ENCODE assay signal across 10 cellular contexts in the genomic region with DNA sequence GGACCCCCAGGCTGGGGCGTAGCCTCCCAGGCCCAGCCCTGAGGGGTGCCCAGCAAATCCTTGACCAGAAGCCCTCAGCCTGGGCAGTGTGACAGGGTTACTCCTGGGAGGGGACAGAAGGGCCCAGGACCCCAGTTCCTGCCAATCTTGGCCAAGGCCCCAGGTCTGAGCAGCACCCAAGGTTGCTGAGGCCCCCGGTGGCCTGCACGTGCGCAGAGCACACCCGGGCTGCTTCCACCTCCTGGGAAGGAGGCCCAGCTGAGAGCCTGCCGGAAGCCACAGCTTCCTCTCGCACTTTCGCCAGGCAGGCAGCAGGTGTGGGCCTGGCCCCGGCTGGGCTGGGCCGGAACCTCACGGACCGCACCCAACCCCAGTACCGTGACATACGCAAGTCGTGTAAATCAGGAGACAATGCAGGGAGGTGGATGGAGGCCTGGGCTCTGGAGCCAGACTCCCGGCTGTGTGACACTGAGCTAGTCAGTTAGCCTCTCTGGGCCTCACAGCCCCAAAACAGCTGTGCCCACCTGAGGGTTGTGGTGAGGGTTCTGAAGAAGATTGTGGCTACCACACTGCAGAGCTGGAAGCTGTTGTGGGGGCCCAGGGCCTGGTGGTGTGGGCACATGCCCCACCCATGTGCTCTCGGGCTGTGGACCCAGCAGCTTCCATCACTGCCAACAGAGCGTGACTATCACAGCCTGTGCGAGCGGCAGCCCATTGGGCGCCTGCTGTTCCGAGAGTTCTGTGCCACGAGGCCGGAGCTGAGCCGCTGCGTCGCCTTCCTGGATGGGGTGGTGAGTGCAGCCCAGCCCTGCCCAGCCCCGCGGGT. TPM values are rescaled to one million over a fixed set of nuclear protein-coding genes. Genes with fewer than 3 reads are reported as not detected.
DNase-seq lines count a peak whose midpoint lies in the region; ATAC-seq, FAIRE-seq and TF ChIP-seq lines count a peak whose summit lies in the region.
"Had no signal": no experiment of that assay in that cellular context is flagged by ENCODE, and none has a peak within 500 bp of the region (broad histone marks: within the 10 kb centered on the region; RNA-seq: fewer than 3 reads in every experiment).

No MANE protein-coding gene starts in this region.

- TF ChIP-seq CTCF in BE2C (IDR thresholded peaks at IDR 0.05; ENCODE audit: low read depth, low read length) = no peak
- no peak for TF ChIP-seq CTCF in kidney (IDR thresholded peaks at IDR 0.05; ENCODE audit: borderline replicate concordance, extremely low read depth, insufficient read depth)
- TF ChIP-seq CTCF in upper lobe of left lung (IDR thresholded peaks at IDR 0.05) = no peak

- H3K9me3 ChIP-seq in BE2C (no peaks in the 10 kb centered on the region), kidney (ENCODE audit: control insufficient read depth in 1 of 2, low read length in 2 of 2) (no peaks in the 10 kb centered on the region), upper lobe of left lung (no peaks in the 10 kb centered on the region)
- H3K9me3 ChIP-seq: pancreas had no signal

- H3K36me3 ChIP-seq in BE2C (peaks cover 43% of the 10 kb centered on the region), kidney (ENCODE audit: control insufficient read depth in 1 of 2, insufficient read depth in 2 of 2, low read length in 2 of 2) (peaks cover 10 to 11% of the 10 kb centered on the region in 2 donors), upper lobe of left lung (peaks cover 25 to 63% (median 60%) of the 10 kb centered on the region in 4 donors)

- no peak for TF ChIP-seq EP300 in upper lobe of left lung (IDR thresholded peaks at IDR 0.05)

- no peak overlapping the region for H3K27ac ChIP-seq in kidney (ENCODE audit: low read depth in 2 of 2, low read length in 2 of 2)
- H3K27ac ChIP-seq in upper lobe of left lung = peak overlapping the region; percentile 39 to 93 (median 83)
- H3K27ac ChIP-seq: pancreas had no signal

- peak in 1 of 4 donors; percentile 8 for TF ChIP-seq POLR2A in upper lobe of left lung (IDR thresholded peaks at IDR 0.05)

- H3K4me1 ChIP-seq in BE2C = peaks cover 15% of the 10 kb centered on the region
- H3K4me1 ChIP-seq in kidney (ENCODE audit: control insufficient read depth in 1 of 2, insufficient read depth in 1 of 2, low read depth in 1 of 2, low read length in 2 of 2) = peaks cover 10 to 11% of the 10 kb centered on the region in 2 donors
- H3K4me1 ChIP-seq in upper lobe of left lung = peaks cover 45 to 63% (median 50%) of the 10 kb centered on the region in 4 donors

- no peak overlapping the region for H3K9ac ChIP-seq in kidney (ENCODE audit: low read length in 2 of 2)

- ATAC-seq in GM19467 (IDR thresholded peaks at IDR 0.05; ENCODE audit: unreplicated experiment) (peak; percentile 40), HG03565 (IDR thresholded peaks at IDR 0.05; ENCODE audit: unreplicated experiment) (peak; percentile 30), upper lobe of left lung (ENCODE audit: low FRiP score in 2 of 2) (no peak)
- ATAC-seq: pancreas had no signal

- 64 to 79% methylated on average over 14 to 27 of the region's 29 CpGs for WGBS in upper lobe of left lung, 2 donors

- intact Hi-C loops in kidney (cut with DNase I) = no loop called here

- H3K4me3 ChIP-seq in BE2C (ENCODE audit: low read depth, low read length) (no peak overlapping the region), kidney (ENCODE audit: low read length in 2 of 2) (no peak overlapping the region), upper lobe of left lung (no peak overlapping the region)
- H3K4me3 ChIP-seq: pancreas had no signal

- DNase-seq in BE2C (peak; percentile 79), activated T-cell treated with anti-CD3 and anti-CD28 coated beads for 24 hours (ENCODE audit: low read depth) (peak; percentile 65), kidney (peak; percentile 86), upper lobe of left lung (peak; percentile 74 to 88), LoVo (ENCODE audit: low spot score) (no peak), DMS153 treated with DMSO at 0.1 percent for 48 hours (lab: John Stamatoyannopoulos, UW; ENCODE audit: unreplicated experiment) (no peak)

- H3K27me3 ChIP-seq in BE2C = no peaks in the 10 kb centered on the region
- no peaks in the 10 kb centered on the region for H3K27me3 ChIP-seq in upper lobe of left lung
- H3K27me3 ChIP-seq: pancreas had no signal

- FAIRE-seq in kidney (lab: Jason Lieb, UNC) = no peak
- FAIRE-seq: pancreas had no signal

RNA-seq across cellular contexts. Expression of a gene that starts 5.1 kb away (rescaled TPM):
- 58.6 TPM for polyA plus RNA-seq in BE2C (2012; ENCODE audit: insufficient read depth, insufficient read length, low read depth)
- total RNA-seq in kidney (37.8 TPM), upper lobe of left lung (10 to 100 TPM; 26.8 to 85.9 (median 56.6) TPM)
- polyA plus RNA-seq in kidney (ENCODE audit: insufficient read depth, low read depth, low replicate concordance) = 9.6 TPM

RNA-seq across cellular contexts. Expression of a gene that starts 15.1 kb away (rescaled TPM):
- polyA plus RNA-seq in BE2C (2012; ENCODE audit: insufficient read depth, insufficient read length, low read depth) = 84.9 TPM
- total RNA-seq in kidney = 5.5 TPM
- polyA plus RNA-seq in kidney (ENCODE audit: insufficient read depth, low read depth, low replicate concordance) = 1.6 TPM
- 1 to 10 TPM; 1.6 to 9.2 (median 3.4) TPM for total RNA-seq in upper lobe of left lung

RNA-seq across cellular contexts. Expression of a gene that starts 22.2 kb away (rescaled TPM):
- 68.2 TPM for polyA plus RNA-seq in BE2C (2012; ENCODE audit: insufficient read depth, insufficient read length, low read depth)
- total RNA-seq in kidney (4.2 TPM), upper lobe of left lung (1 to 10 TPM in 4 of 6 donors, under 1 TPM in 1, not detected in 1; 0.91 to 7.8 (median 2.1) TPM)
- polyA plus RNA-seq in kidney (ENCODE audit: insufficient read depth, low read depth, low replicate concordance) = 3.1 TPM

RNA-seq across cellular contexts. Expression of a gene that starts 31.1 kb away (rescaled TPM):
- not detected for polyA plus RNA-seq in BE2C (2012; ENCODE audit: insufficient read depth, insufficient read length, low read depth)
- total RNA-seq in kidney = not detected
- polyA plus RNA-seq in kidney (ENCODE audit: insufficient read depth, low read depth, low replicate concordance) = not detected
- total RNA-seq in upper lobe of left lung = not detected
- total RNA-seq: pancreas had no signal
- polyA plus RNA-seq: BJ, pancreas had no signal

RNA-seq across cellular contexts. Expression of a gene that starts 41.9 kb away (rescaled TPM):
- 454 TPM for polyA plus RNA-seq in BE2C (2012; ENCODE audit: insufficient read depth, insufficient read length, low read depth)
- 64.2 TPM for total RNA-seq in kidney
- 56.5 TPM for polyA plus RNA-seq in kidney (ENCODE audit: insufficient read depth, low read depth, low replicate concordance)
- total RNA-seq in upper lobe of left lung = 10 to 100 TPM; 17.0 to 55.6 (median 30.1) TPM

Comparison
In these comparisons a context has a peak if more than half of its experiments do, and no peak if none do; other contexts are left out.
1. DNase-seq: peak in BE2C (single experiment), activated T-cell treated with anti-CD3 and anti-CD28 coated beads for 24 hours (single experiment), kidney (single experiment) and upper lobe of left lung (2 of 2); none in LoVo (single experiment) and DMS153 treated with DMSO at 0.1 percent for 48 hours (single experiment).
2. ATAC-seq: peak in GM19467 (single experiment) and HG03565 (single experiment); none in upper lobe of left lung (0 of 2).
3. H3K27ac ChIP-seq: peak in upper lobe of left lung (4 of 4); none in kidney (0 of 2).